In genomic region chr5:32332361-32332760, GRCh38 we compare ENCODE assay signal across 17 cellular contexts.
"Had no signal": no experiment of that assay in that cellular context is flagged by ENCODE, and none has a peak within 500 bp of the region (broad histone marks: within the 10 kb centered on the region; RNA-seq: fewer than 3 reads in every experiment).

No MANE protein-coding gene starts in this region.

- H3K27ac ChIP-seq: foreskin keratinocyte, left ventricle myocardium inferior, lower lobe of right lung, parathyroid adenoma, sigmoid colon, tibial nerve had no signal

- DNase-seq: dermis blood vessel endothelial cell; erythroblast; kidney; left cardiac atrium; left ventricle myocardium inferior; lower lobe of right lung; mesendoderm; naive B cell; occipital lobe; sigmoid colon; small intestine; stimulated activated CD4-positive, alpha-beta T cell treated with anti-CD3 and anti-CD28 coated beads, Interleukin-12 subunit alpha, Interleukin-12 subunit beta, amount 100 ng/mL, for 4 hours; stimulated activated naive CD4-positive, alpha-beta T cell treated with Interleukin-2 at 50 U/mL for 16 hours had no signal

- H3K79me2 ChIP-seq: parathyroid adenoma had no signal

- H2AFZ ChIP-seq: parathyroid adenoma had no signal

- H3K9me3 ChIP-seq: colonic mucosa, left ventricle myocardium inferior, lower lobe of right lung, sigmoid colon, tibial nerve had no signal

- H3K36me3 ChIP-seq: colonic mucosa, left ventricle myocardium inferior, lower lobe of right lung, sigmoid colon, tibial nerve had no signal

- H3K4me1 ChIP-seq: foreskin keratinocyte, lower lobe of right lung, parathyroid adenoma had no signal

- H3K27me3 ChIP-seq: colonic mucosa, foreskin keratinocyte, sigmoid colon, tibial nerve had no signal

- H3K4me3 ChIP-seq: colonic mucosa, left ventricle myocardium inferior, lower lobe of right lung, sigmoid colon, tibial nerve had no signal

- FAIRE-seq: kidney, small intestine had no signal

- H3K9ac ChIP-seq: parathyroid adenoma had no signal

- ATAC-seq: left cardiac atrium had no signal
